ENCODE assay signal across 1 cellular context in genomic region chr1:145830810-145831209, GRCh38. TPM values are rescaled to one million over a fixed set of nuclear protein-coding genes. Genes with fewer than 3 reads are reported as not detected.
"Had no signal": no experiment of that assay in that cellular context is flagged by ENCODE, and none has a peak within 500 bp of the region (broad histone marks: within the 10 kb centered on the region; RNA-seq: fewer than 3 reads in every experiment).

No MANE protein-coding gene starts in this region.

RNA-seq across cellular contexts. Expression of gene ANKRD35, which starts 54.9 kb away (rescaled TPM):
- polyA plus RNA-seq: neural cell had no signal
